Comparison of ENCODE assay signal across 11 cellular contexts in the genomic region with DNA sequence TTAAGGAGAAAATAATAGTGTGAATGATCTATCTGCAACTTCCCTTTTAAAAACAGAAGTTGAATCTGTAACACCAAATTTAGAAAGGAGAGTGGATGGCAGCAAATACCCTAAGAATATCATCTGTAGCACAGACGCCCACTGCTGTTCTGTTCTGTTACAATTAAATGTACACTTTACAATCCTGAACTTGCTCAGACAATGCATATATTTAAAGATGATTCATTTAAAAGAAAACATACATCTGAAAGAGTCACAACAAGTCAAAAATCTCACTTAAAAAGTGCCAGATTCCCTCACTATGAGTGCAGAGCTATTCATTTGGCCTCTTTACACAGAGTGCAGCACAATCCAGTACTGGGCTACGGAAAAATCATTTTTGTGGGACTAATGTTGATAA. TPM values are rescaled to one million over a fixed set of nuclear protein-coding genes. Genes with fewer than 3 reads are reported as not detected.
A peak's percentile ranks its signal among the peaks of the same experiment; 100 is the strongest.
DNase-seq lines count a peak whose midpoint lies in the region; ATAC-seq and TF ChIP-seq lines count a peak whose summit lies in the region.
"Had no signal": no experiment of that assay in that cellular context is flagged by ENCODE, and none has a peak within 500 bp of the region (broad histone marks: within the 10 kb centered on the region; RNA-seq: fewer than 3 reads in every experiment).

No MANE protein-coding gene starts in this region.

- BruUV-seq in Calu3 (replicated peaks; lab: Mats Ljungman, UMichigan): no TSS peak

- H3K27me3 Mint-ChIP-seq in Calu3 (ENCODE audit: unreplicated experiment): no peaks in the 10 kb centered on the region

- CTCF ChIA-PET in GM10248 (lab: Yijun Ruan, JAX): interaction anchor here (0.9 to 7.1 kb wide), 9 partner anchors 8 to 89 kb away, joined by 3 to 45 read pairs (median 5); a partner anchor contains a TSS
- CTCF ChIA-PET in Calu3 (lab: Charles Lee): interaction anchor here (0.5 to 1.3 kb wide), 2 partner anchors 123 to 209 kb away, joined by 3 to 7 read pairs; no protein-coding TSS in a partner anchor

- H3K4me1 Mint-ChIP-seq in Calu3 (ENCODE audit: low read depth, unreplicated experiment): no peaks in the 10 kb centered on the region

- TF ChIP-seq CTCF in GM10248 (IDR thresholded peaks at IDR 0.05; ENCODE audit: control extremely low read depth, extremely low read depth, low read depth, missing control alignments) (no peak), Calu3 (IDR thresholded peaks at IDR 0.05; ENCODE audit: unreplicated experiment) (no peak)

- H3K27ac Mint-ChIP-seq in Calu3 (ENCODE audit: unreplicated experiment): no peak overlapping the region

- ATAC-seq in HG02885 (IDR thresholded peaks at IDR 0.05; ENCODE audit: poor library complexity, unreplicated experiment): peak; percentile 65

- H3K4me3 Mint-ChIP-seq in Calu3 (ENCODE audit: low read depth, unreplicated experiment): no peak overlapping the region

- DNase-seq in GM10248 (ENCODE audit: extremely low spot score) (peak; percentile 40), OCI-M1 (lab: John Stamatoyannopoulos, UW) (peak; percentile 70), midbrain (lab: John Stamatoyannopoulos, UW) (peak; percentile 13), COLO668 (lab: John Stamatoyannopoulos, UW; ENCODE audit: unreplicated experiment) (no peak), NCI-H69 (lab: John Stamatoyannopoulos, UW) (no peak), Calu3 (no peak), NCI-H1436 (lab: John Stamatoyannopoulos, UW) (no peak)
- DNase-seq: left ventricle myocardium inferior, NCI-H1417, ovary had no signal

- no peaks in the 10 kb centered on the region for H3K9me3 Mint-ChIP-seq in Calu3 (ENCODE audit: low read depth, unreplicated experiment)

- POLR2A ChIA-PET in GM10248 (lab: Yijun Ruan, JAX): interaction anchor here (1.0 to 1.3 kb wide), 2 partner anchors 8 to 89 kb away, joined by 4 to 6 read pairs; a partner anchor contains a TSS

- H3K36me3 Mint-ChIP-seq in Calu3 (ENCODE audit: insufficient read depth, unreplicated experiment): no peaks in the 10 kb centered on the region

- intact Hi-C loops in Calu3 (cut with micrococcal nuclease; ENCODE audit: unreplicated experiment): no loop called here

RNA-seq across cellular contexts. Expression of a gene that starts 8.1 kb away (rescaled TPM):
- 19.2 and 19.4 TPM in 2 replicates for total RNA-seq in Calu3 (2022)

Comparison
In these comparisons a context has a peak if more than half of its experiments do, and no peak if none do; other contexts are left out.
1. DNase-seq: peak in GM10248 (single experiment), OCI-M1 (single experiment) and midbrain (single experiment); none in COLO668 (single experiment), NCI-H69 (single experiment), Calu3 (single experiment) and NCI-H1436 (single experiment).